1 cellular context compared by ENCODE assay signal in genomic region chr5:6632931-6633468, GRCh38.
TF ChIP-seq lines count a peak whose summit lies in the region.

TSS of gene NSUN2 (minus strand) at chr5:6633044. CDS start at chr5:6632979, 65 bp downstream.
TSS of gene SRD5A1 (plus strand) at chr5:6633440. CDS start at chr5:6633577, 137 bp downstream.

TF ChIP-seq in K562, 482 proteins besides CTCF, POLR2A, EP300 and RAD21 (continued from another document and continues in another):
- TF ChIP-seq ZBTB7A (IDR thresholded peaks at IDR 0.05; ENCODE audit: borderline replicate concordance, control insufficient read depth, low read depth, low read length) (peak; percentile 40; the same call in 1 of the 2 replicates), SP1 (CRISPR knock-in tag; IDR thresholded peaks at IDR 0.05) (peak; percentile 80), ERF (CRISPR knock-in tag; IDR thresholded peaks at IDR 0.05) (peak; percentile 66; the same call in 1 of the 2 replicates), STAG1 (CRISPR knock-in tag; IDR thresholded peaks at IDR 0.05; ENCODE audit: borderline replicate concordance) (no peak), E2F6 (IDR thresholded peaks at IDR 0.05; ENCODE audit: borderline replicate concordance in 1 of 2, extremely low read depth in 1 of 2, insufficient read depth in 1 of 2, insufficient read length in 1 of 2, low read depth in 1 of 2, low read length in 1 of 2, poor library complexity in 1 of 2, severe bottlenecking in 1 of 2) (peak in 1 of 2 experiments; percentile 39), SMC3 (conservative IDR thresholded peaks at IDR 0.05; ENCODE audit: insufficient read depth, low read depth, low read length) (0 out of 2 replicates have a peak, but pooled peaks have one; percentile 14), CEBPG (CRISPR knock-in tag; IDR thresholded peaks at IDR 0.05) (no peak), CEBPG (tag; conservative IDR thresholded peaks at IDR 0.05 in 1 of 2, IDR thresholded peaks at IDR 0.05 in 1 of 2) (no peak), ZKSCAN1 (IDR thresholded peaks at IDR 0.05; ENCODE audit: low read depth, low read length) (peak; percentile 9; the same call in 1 of the 2 replicates), ZNF699 (CRISPR knock-in tag; IDR thresholded peaks at IDR 0.05; ENCODE audit: insufficient replicate concordance) (no peak), ZNF12 (CRISPR knock-in tag; IDR thresholded peaks at IDR 0.05) (no peak), TOE1 (IDR thresholded peaks at IDR 0.05; ENCODE audit: borderline replicate concordance) (0 out of 2 replicates have a peak, but pooled peaks have one; percentile 50), TOE1 (CRISPR knock-in tag; IDR thresholded peaks at IDR 0.05; ENCODE audit: borderline replicate concordance, low read depth) (no peak), PRPF4 (IDR thresholded peaks at IDR 0.05; ENCODE audit: insufficient read depth, low read depth, low read length, poor library complexity, severe bottlenecking) (no peak), TFAM (CRISPR knock-in tag; conservative IDR thresholded peaks at IDR 0.05) (no peak), SIN3B (IDR thresholded peaks at IDR 0.05; ENCODE audit: low read depth) (peak; percentile 86), NKRF (IDR thresholded peaks at IDR 0.05; ENCODE audit: borderline replicate concordance) (peak; percentile 95), KLF16 (IDR thresholded peaks at IDR 0.05) (no peak), HDAC1 (IDR thresholded peaks at IDR 0.05) (peak; percentile 64 to 98; a peak in 3 of 4 replicates), TAF7 (tag; IDR thresholded peaks at IDR 0.05) (no peak), NR4A1 (CRISPR knock-in tag; IDR thresholded peaks at IDR 0.05) (no peak), NR4A1 (tag; IDR thresholded peaks at IDR 0.05) (0 out of 2 replicates have a peak, but pooled peaks have one; percentile 30), ZFX (CRISPR knock-in tag; IDR thresholded peaks at IDR 0.05) (peak; percentile 74), HOMEZ (CRISPR knock-in tag; IDR thresholded peaks at IDR 0.05) (no peak), PHF8 (IDR thresholded peaks at IDR 0.05; ENCODE audit: borderline replicate concordance, low read length) (peak; percentile 90; the same call in 1 of the 2 replicates), ETV6 (IDR thresholded peaks at IDR 0.05; ENCODE audit: borderline replicate concordance in 1 of 2, low read depth in 2 of 2, low read length in 1 of 2) (no peak), ETV6 (CRISPR knock-in tag; IDR thresholded peaks at IDR 0.05; ENCODE audit: borderline replicate concordance) (no peak; the same call in 1 of the 2 replicates), ZNF121 (CRISPR knock-in tag; conservative IDR thresholded peaks at IDR 0.05) (no peak), MBD1 (CRISPR knock-in tag; IDR thresholded peaks at IDR 0.05) (no peak), ZBTB12 (CRISPR knock-in tag; IDR thresholded peaks at IDR 0.05) (no peak), LARP7 (IDR thresholded peaks at IDR 0.05) (no peak), EGR1 (conservative IDR thresholded peaks at IDR 0.05) (peak; percentile 82)
- TF ChIP-seq, protein P1, sequence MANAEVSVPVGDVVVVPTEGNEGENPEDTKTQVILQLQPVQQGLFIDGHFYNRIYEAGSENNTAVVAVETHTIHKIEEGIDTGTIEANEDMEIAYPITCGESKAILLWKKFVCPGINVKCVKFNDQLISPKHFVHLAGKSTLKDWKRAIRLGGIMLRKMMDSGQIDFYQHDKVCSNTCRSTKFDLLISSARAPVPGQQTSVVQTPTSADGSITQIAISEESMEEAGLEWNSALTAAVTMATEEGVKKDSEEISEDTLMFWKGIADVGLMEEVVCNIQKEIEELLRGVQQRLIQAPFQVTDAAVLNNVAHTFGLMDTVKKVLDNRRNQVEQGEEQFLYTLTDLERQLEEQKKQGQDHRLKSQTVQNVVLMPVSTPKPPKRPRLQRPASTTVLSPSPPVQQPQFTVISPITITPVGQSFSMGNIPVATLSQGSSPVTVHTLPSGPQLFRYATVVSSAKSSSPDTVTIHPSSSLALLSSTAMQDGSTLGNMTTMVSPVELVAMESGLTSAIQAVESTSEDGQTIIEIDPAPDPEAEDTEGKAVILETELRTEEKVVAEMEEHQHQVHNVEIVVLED (CRISPR knock-in tag; IDR thresholded peaks at IDR 0.05) = 0 out of 2 replicates have a peak, but pooled peaks have one; percentile 26
- TF ChIP-seq, protein P2, sequence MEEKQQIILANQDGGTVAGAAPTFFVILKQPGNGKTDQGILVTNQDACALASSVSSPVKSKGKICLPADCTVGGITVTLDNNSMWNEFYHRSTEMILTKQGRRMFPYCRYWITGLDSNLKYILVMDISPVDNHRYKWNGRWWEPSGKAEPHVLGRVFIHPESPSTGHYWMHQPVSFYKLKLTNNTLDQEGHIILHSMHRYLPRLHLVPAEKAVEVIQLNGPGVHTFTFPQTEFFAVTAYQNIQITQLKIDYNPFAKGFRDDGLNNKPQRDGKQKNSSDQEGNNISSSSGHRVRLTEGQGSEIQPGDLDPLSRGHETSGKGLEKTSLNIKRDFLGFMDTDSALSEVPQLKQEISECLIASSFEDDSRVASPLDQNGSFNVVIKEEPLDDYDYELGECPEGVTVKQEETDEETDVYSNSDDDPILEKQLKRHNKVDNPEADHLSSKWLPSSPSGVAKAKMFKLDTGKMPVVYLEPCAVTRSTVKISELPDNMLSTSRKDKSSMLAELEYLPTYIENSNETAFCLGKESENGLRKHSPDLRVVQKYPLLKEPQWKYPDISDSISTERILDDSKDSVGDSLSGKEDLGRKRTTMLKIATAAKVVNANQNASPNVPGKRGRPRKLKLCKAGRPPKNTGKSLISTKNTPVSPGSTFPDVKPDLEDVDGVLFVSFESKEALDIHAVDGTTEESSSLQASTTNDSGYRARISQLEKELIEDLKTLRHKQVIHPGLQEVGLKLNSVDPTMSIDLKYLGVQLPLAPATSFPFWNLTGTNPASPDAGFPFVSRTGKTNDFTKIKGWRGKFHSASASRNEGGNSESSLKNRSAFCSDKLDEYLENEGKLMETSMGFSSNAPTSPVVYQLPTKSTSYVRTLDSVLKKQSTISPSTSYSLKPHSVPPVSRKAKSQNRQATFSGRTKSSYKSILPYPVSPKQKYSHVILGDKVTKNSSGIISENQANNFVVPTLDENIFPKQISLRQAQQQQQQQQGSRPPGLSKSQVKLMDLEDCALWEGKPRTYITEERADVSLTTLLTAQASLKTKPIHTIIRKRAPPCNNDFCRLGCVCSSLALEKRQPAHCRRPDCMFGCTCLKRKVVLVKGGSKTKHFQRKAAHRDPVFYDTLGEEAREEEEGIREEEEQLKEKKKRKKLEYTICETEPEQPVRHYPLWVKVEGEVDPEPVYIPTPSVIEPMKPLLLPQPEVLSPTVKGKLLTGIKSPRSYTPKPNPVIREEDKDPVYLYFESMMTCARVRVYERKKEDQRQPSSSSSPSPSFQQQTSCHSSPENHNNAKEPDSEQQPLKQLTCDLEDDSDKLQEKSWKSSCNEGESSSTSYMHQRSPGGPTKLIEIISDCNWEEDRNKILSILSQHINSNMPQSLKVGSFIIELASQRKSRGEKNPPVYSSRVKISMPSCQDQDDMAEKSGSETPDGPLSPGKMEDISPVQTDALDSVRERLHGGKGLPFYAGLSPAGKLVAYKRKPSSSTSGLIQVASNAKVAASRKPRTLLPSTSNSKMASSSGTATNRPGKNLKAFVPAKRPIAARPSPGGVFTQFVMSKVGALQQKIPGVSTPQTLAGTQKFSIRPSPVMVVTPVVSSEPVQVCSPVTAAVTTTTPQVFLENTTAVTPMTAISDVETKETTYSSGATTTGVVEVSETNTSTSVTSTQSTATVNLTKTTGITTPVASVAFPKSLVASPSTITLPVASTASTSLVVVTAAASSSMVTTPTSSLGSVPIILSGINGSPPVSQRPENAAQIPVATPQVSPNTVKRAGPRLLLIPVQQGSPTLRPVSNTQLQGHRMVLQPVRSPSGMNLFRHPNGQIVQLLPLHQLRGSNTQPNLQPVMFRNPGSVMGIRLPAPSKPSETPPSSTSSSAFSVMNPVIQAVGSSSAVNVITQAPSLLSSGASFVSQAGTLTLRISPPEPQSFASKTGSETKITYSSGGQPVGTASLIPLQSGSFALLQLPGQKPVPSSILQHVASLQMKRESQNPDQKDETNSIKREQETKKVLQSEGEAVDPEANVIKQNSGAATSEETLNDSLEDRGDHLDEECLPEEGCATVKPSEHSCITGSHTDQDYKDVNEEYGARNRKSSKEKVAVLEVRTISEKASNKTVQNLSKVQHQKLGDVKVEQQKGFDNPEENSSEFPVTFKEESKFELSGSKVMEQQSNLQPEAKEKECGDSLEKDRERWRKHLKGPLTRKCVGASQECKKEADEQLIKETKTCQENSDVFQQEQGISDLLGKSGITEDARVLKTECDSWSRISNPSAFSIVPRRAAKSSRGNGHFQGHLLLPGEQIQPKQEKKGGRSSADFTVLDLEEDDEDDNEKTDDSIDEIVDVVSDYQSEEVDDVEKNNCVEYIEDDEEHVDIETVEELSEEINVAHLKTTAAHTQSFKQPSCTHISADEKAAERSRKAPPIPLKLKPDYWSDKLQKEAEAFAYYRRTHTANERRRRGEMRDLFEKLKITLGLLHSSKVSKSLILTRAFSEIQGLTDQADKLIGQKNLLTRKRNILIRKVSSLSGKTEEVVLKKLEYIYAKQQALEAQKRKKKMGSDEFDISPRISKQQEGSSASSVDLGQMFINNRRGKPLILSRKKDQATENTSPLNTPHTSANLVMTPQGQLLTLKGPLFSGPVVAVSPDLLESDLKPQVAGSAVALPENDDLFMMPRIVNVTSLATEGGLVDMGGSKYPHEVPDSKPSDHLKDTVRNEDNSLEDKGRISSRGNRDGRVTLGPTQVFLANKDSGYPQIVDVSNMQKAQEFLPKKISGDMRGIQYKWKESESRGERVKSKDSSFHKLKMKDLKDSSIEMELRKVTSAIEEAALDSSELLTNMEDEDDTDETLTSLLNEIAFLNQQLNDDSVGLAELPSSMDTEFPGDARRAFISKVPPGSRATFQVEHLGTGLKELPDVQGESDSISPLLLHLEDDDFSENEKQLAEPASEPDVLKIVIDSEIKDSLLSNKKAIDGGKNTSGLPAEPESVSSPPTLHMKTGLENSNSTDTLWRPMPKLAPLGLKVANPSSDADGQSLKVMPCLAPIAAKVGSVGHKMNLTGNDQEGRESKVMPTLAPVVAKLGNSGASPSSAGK (IDR thresholded peaks at IDR 0.05) = no peak
- TF ChIP-seq, protein P3, sequence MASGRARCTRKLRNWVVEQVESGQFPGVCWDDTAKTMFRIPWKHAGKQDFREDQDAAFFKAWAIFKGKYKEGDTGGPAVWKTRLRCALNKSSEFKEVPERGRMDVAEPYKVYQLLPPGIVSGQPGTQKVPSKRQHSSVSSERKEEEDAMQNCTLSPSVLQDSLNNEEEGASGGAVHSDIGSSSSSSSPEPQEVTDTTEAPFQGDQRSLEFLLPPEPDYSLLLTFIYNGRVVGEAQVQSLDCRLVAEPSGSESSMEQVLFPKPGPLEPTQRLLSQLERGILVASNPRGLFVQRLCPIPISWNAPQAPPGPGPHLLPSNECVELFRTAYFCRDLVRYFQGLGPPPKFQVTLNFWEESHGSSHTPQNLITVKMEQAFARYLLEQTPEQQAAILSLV (tag; IDR thresholded peaks at IDR 0.05) = no peak
